8 cellular contexts compared by ENCODE assay signal in the genomic region with DNA sequence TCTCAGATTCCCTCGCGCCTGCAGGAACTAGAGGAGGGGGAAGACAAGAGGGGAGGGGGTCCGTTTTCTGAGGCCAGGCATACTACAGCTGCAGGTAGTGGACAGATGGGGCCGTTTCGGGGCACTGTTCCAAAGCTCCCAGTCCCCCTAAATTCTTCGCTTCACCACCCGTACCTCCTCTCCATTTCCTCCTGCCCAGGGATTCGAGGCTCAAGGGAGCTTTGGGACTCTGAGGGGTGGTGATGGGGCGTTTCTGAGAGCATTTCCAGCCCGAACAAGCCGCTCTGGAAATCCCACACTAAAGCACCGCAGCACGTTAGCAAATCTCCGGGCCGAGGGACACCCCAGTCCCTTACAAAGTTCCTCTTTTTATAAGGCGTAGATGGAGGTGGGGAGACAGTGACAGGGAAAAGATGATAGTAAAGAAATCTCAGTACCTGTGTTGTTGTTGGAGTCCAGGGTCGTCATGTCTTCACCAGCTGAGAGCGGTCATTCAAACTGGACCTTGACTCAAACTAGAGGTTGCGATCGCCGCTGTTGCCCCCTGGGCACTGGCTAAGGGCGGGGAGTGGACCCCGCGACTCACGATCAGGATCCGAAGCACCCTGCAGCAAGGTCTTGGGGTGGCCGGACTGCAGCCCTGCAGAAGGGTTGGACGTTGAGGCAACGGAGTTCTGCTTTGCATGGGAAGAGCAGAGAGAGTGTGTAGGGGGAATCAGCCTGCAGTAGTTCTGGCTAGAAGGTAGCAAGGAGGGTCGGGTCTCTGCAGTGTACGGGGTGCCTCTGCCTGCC. TPM values are rescaled to one million over a fixed set of nuclear protein-coding genes. Genes with fewer than 3 reads are reported as not detected.
A peak's percentile ranks its signal among the peaks of the same experiment; 100 is the strongest.
DNase-seq lines count a peak whose midpoint lies in the region; ATAC-seq lines count a peak whose summit lies in the region.

No MANE protein-coding gene starts in this region.

- H3K27me3 ChIP-seq in CD4-positive, CD25-positive, alpha-beta regulatory T cell (ENCODE audit: control insufficient read depth, insufficient read depth, low read length), result no peaks in the 10 kb centered on the region
- no peaks in the 10 kb centered on the region for H3K27me3 ChIP-seq in mesenchymal stem cell (ENCODE audit: control insufficient read depth in 1 of 2, insufficient read depth in 1 of 2, low read length in 2 of 2)

- peaks cover 8 to 94% (median 66%) of the 10 kb centered on the region in 4 donors for H3K4me1 Mint-ChIP-seq in CD4-positive, CD25-positive, alpha-beta regulatory T cell

- H3K36me3 ChIP-seq in CD4-positive, CD25-positive, alpha-beta regulatory T cell (ENCODE audit: control insufficient read depth, insufficient read depth, low read length), result peaks cover 15% of the 10 kb centered on the region
- H3K36me3 ChIP-seq in mesenchymal stem cell (ENCODE audit: control insufficient read depth in 1 of 2, insufficient read depth in 2 of 2, low read depth in 1 of 2, low read length in 2 of 2), result peaks cover 27 to 33% of the 10 kb centered on the region in 2 experiments

- peaks cover 15% of the 10 kb centered on the region for H3K36me3 Mint-ChIP-seq in CD4-positive, CD25-positive, alpha-beta regulatory T cell

- H3K18ac ChIP-seq in mesenchymal stem cell (ENCODE audit: low read depth in 1 of 2, low read length in 2 of 2), result peak overlapping the region; percentile 6 to 92

- no peak overlapping the region for H4K91ac ChIP-seq in mesenchymal stem cell (ENCODE audit: low read length)

- H3K27me3 Mint-ChIP-seq in CD4-positive, CD25-positive, alpha-beta regulatory T cell, result no peaks in the 10 kb centered on the region

- H3K9ac ChIP-seq in mesenchymal stem cell (ENCODE audit: low read length), result peak overlapping the region; percentile 96

- H3K4me1 ChIP-seq in CD4-positive, CD25-positive, alpha-beta regulatory T cell (ENCODE audit: control insufficient read depth, insufficient read depth, low read length, poor library complexity, severe bottlenecking), result peaks cover 93% of the 10 kb centered on the region
- H3K4me1 ChIP-seq in mesenchymal stem cell (ENCODE audit: control insufficient read depth, insufficient read depth, low read depth, low read length), result peaks cover 23% of the 10 kb centered on the region

- DNase-seq in CD4-positive, CD25-positive, alpha-beta regulatory T cell, result peak in 1 of 3 donors; percentile 30
- DNase-seq in M059J (ENCODE audit: low read depth) (peak; percentile 33), caudate nucleus (lab: John Stamatoyannopoulos, UW) (no peak), mesenchymal stem cell (no peak), NCI-H2227 (lab: John Stamatoyannopoulos, UW; ENCODE audit: unreplicated experiment) (no peak), NCI-H2029 (lab: John Stamatoyannopoulos, UW) (no peak)

- ATAC-seq in CD4-positive, CD25-positive, alpha-beta regulatory T cell (ENCODE audit: low read depth in 2 of 2), result no peak
- ATAC-seq in HG02588 (IDR thresholded peaks at IDR 0.05; ENCODE audit: unreplicated experiment), result no peak
- ATAC-seq in GM21737 (IDR thresholded peaks at IDR 0.05; ENCODE audit: unreplicated experiment), result no peak

- no peaks in the 10 kb centered on the region for H3K9me3 ChIP-seq in CD4-positive, CD25-positive, alpha-beta regulatory T cell (ENCODE audit: control insufficient read depth in 2 of 2, low read length in 2 of 2)
- H3K9me3 ChIP-seq in mesenchymal stem cell (ENCODE audit: control insufficient read depth, low read length), result no peaks in the 10 kb centered on the region

- peak overlapping the region in 1 of 2 experiments; percentile 96 for H3K14ac ChIP-seq in mesenchymal stem cell (ENCODE audit: low read length in 2 of 2)

- peak overlapping the region; percentile 99 for H3K27ac ChIP-seq in CD4-positive, CD25-positive, alpha-beta regulatory T cell (ENCODE audit: insufficient read depth, low read length, poor library complexity, severe bottlenecking)
- H3K27ac ChIP-seq in caudate nucleus (ENCODE audit: low read depth, low read length) (peak overlapping the region; percentile 98), mesenchymal stem cell (ENCODE audit: low read length, poor library complexity, severe bottlenecking) (peak overlapping the region; percentile 77)

- peak overlapping the region; percentile 31 for H2BK5ac ChIP-seq in mesenchymal stem cell (ENCODE audit: low read depth, low read length, poor library complexity, severe bottlenecking)

- peak overlapping the region; percentile 89 to 98 (median 97) for H3K4me3 Mint-ChIP-seq in CD4-positive, CD25-positive, alpha-beta regulatory T cell

- H3K4me3 ChIP-seq in CD4-positive, CD25-positive, alpha-beta regulatory T cell (ENCODE audit: low read depth, low read length), result peak overlapping the region; percentile 89
- peak overlapping the region; percentile 61 to 93 for H3K4me3 ChIP-seq in mesenchymal stem cell (ENCODE audit: insufficient read depth in 1 of 2, low read depth in 1 of 2, low read length in 2 of 2)

- H2BK12ac ChIP-seq in mesenchymal stem cell (ENCODE audit: low read length in 2 of 2), result peak overlapping the region; percentile 40 to 96

- peak overlapping the region; percentile 9 to 77 for H3K4ac ChIP-seq in mesenchymal stem cell (ENCODE audit: low read depth in 1 of 2, low read length in 2 of 2)

- H3K23ac ChIP-seq in mesenchymal stem cell (ENCODE audit: low read length in 2 of 2), result peak overlapping the region in 1 of 2 experiments; percentile 83

- H3K79me1 ChIP-seq in mesenchymal stem cell (replicated peaks; ENCODE audit: low read length, poor library complexity, severe bottlenecking), result peaks cover 16% of the 10 kb centered on the region

- H2AK5ac ChIP-seq in mesenchymal stem cell (ENCODE audit: low read length, severe bottlenecking), result peak overlapping the region; percentile 80

- H2BK15ac ChIP-seq in mesenchymal stem cell (ENCODE audit: low read depth, poor library complexity, severe bottlenecking), result peak overlapping the region; percentile 39

- peak overlapping the region; percentile 88 to 97 (median 97) for H3K27ac Mint-ChIP-seq in CD4-positive, CD25-positive, alpha-beta regulatory T cell

- no peak overlapping the region for H4K8ac ChIP-seq in mesenchymal stem cell (ENCODE audit: low read length)

- peak overlapping the region; percentile 94 for H3K4me2 ChIP-seq in mesenchymal stem cell (ENCODE audit: low read length, poor library complexity, severe bottlenecking)

- 13% methylated on average over 20 of the region's 31 CpGs for WGBS in mesenchymal stem cell

- peak overlapping the region; percentile 46 for H2AFZ ChIP-seq in mesenchymal stem cell (ENCODE audit: low read depth, low read length)

- H2BK120ac ChIP-seq in mesenchymal stem cell (ENCODE audit: low read depth, low read length), result peak overlapping the region; percentile 34

- no peaks in the 10 kb centered on the region for H3K9me3 Mint-ChIP-seq in CD4-positive, CD25-positive, alpha-beta regulatory T cell

RNA-seq across cellular contexts. Expression of a gene that starts 0.6 kb away (rescaled TPM):
- total RNA-seq in CD4-positive, CD25-positive, alpha-beta regulatory T cell, result 29.5 TPM
- 10 to 100 TPM in 1 of 4 donors, 1 to 10 TPM in 3; 4.9 to 10.1 (median 6.2) TPM for polyA plus RNA-seq in CD4-positive, CD25-positive, alpha-beta regulatory T cell
- 5.7 and 6.3 TPM in 2 replicates for total RNA-seq in M059J (2014; rRNA removed; shearing (Covaris generic))
- 6.1 TPM for polyA plus RNA-seq in mesenchymal stem cell (2013, experiment 1 of 2)
- polyA plus RNA-seq in mesenchymal stem cell (2013, experiment 2 of 2), result 5.5 TPM

RNA-seq across cellular contexts. Expression of a gene that starts 21.9 kb away (rescaled TPM):
- 126 TPM for total RNA-seq in CD4-positive, CD25-positive, alpha-beta regulatory T cell
- 10 to 100 TPM in 2 of 4 donors, 1 to 10 TPM in 2; 9.3 to 10.5 (median 9.8) TPM for polyA plus RNA-seq in CD4-positive, CD25-positive, alpha-beta regulatory T cell
- 33.2 and 61.3 TPM in 2 replicates for total RNA-seq in M059J (2014; rRNA removed; shearing (Covaris generic))
- 67.5 TPM for polyA plus RNA-seq in mesenchymal stem cell (2013, experiment 1 of 2)
- 66.9 TPM for polyA plus RNA-seq in mesenchymal stem cell (2013, experiment 2 of 2)

RNA-seq across cellular contexts. Expression of a gene that starts 37.1 kb away (rescaled TPM):
- total RNA-seq in CD4-positive, CD25-positive, alpha-beta regulatory T cell, result 29.4 TPM
- 10 to 100 TPM; 10.7 to 15.9 (median 13.4) TPM for polyA plus RNA-seq in CD4-positive, CD25-positive, alpha-beta regulatory T cell
- 19.2 and 26.7 TPM in 2 replicates for total RNA-seq in M059J (2014; rRNA removed; shearing (Covaris generic))
- polyA plus RNA-seq in mesenchymal stem cell (2013, experiment 1 of 2), result 24.1 TPM
- 23.2 TPM for polyA plus RNA-seq in mesenchymal stem cell (2013, experiment 2 of 2)

RNA-seq across cellular contexts. Expression of a gene that starts 40.5 kb away (rescaled TPM):
- 165 TPM for total RNA-seq in CD4-positive, CD25-positive, alpha-beta regulatory T cell
- polyA plus RNA-seq in CD4-positive, CD25-positive, alpha-beta regulatory T cell, result 10 to 100 TPM; 42.5 to 46.6 (median 44.2) TPM
- 23.5 and 28.2 TPM in 2 replicates for total RNA-seq in M059J (2014; rRNA removed; shearing (Covaris generic))
- polyA plus RNA-seq in mesenchymal stem cell (2013, experiment 1 of 2), result 35.8 TPM
- polyA plus RNA-seq in mesenchymal stem cell (2013, experiment 2 of 2), result 33.7 TPM

RNA-seq across cellular contexts. Expression of a gene that starts 45.6 kb away (rescaled TPM):
- total RNA-seq in CD4-positive, CD25-positive, alpha-beta regulatory T cell, result 78.8 TPM
- 10 to 100 TPM; 34.3 to 46.1 (median 40.3) TPM for polyA plus RNA-seq in CD4-positive, CD25-positive, alpha-beta regulatory T cell
- 25.9 and 29.1 TPM in 2 replicates for total RNA-seq in M059J (2014; rRNA removed; shearing (Covaris generic))
- 35.2 TPM for polyA plus RNA-seq in mesenchymal stem cell (2013, experiment 1 of 2)
- 35.4 TPM for polyA plus RNA-seq in mesenchymal stem cell (2013, experiment 2 of 2)
